ENCODE assay signal across 16 cellular contexts in the genomic region with DNA sequence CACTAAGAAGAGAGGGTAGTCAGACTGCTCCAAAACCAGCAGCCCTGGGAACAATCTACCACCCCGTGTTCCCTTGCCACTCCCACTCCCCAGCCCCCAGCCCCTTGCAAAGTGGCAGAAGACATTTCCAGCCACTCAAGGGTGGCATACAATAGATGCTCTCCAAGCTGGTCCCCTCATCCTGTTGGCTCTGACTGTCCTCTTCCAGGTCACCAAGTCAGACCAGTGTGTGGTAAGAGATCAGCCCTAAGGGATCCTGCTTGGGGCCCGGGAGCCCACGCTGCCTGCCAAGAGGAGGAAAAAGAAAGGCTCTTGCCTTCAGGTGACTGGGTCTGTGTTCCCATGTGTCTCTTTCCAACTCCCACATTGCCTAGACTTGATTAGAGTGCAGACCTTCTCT. TPM values are rescaled to one million over a fixed set of nuclear protein-coding genes. Genes with fewer than 3 reads are reported as not detected.
DNase-seq lines count a peak whose midpoint lies in the region; ATAC-seq and TF ChIP-seq lines count a peak whose summit lies in the region.
"Had no signal": no experiment of that assay in that cellular context is flagged by ENCODE, and none has a peak within 500 bp of the region (broad histone marks: within the 10 kb centered on the region; RNA-seq: fewer than 3 reads in every experiment).

No MANE protein-coding gene starts in this region.

- DNase-seq in mesenchymal stem cell (no peak), neuronal stem cell (ENCODE audit: low spot score) (no peak), smooth muscle cell (lab: John Stamatoyannopoulos, UW; ENCODE audit: unreplicated experiment) (no peak), substantia nigra (lab: John Stamatoyannopoulos, UW) (no peak), NCI-H1105 (lab: John Stamatoyannopoulos, UW) (no peak)
- DNase-seq in activated naive CD8-positive, alpha-beta T cell treated with anti-CD3 and anti-CD28 coated beads, Interleukin-2, amount 50 U/mL, for 24 hours, result no peak
- DNase-seq: CD4-positive, alpha-beta memory T cell; DND-41; GDM1; GOT3; H9 had no signal

- peaks cover 74% of the 10 kb centered on the region for H3K4me1 Mint-ChIP-seq in brain
- H3K4me1 Mint-ChIP-seq in activated naive CD8-positive, alpha-beta T cell treated with anti-CD3 and anti-CD28 coated beads, Interleukin-2, amount 50 U/mL, for 24 hours, result no peaks in the 10 kb centered on the region
- H3K4me1 Mint-ChIP-seq: CD4-positive, alpha-beta memory T cell had no signal

- WGBS in mesenchymal stem cell, result 99% methylated on average over 3 of the region's 3 CpGs
- no CpG with 5 or more reads among the region's 3 CpGs for WGBS in neuronal stem cell (ENCODE audit: extremely low coverage in 2 of 2, insufficient read length in 2 of 2, insufficient replicate concordance in 1 of 2), 2 donors
- WGBS in smooth muscle cell (ENCODE audit: low lambda C conversion rate), result 79% methylated on average over 3 of the region's 3 CpGs

- no peaks in the 10 kb centered on the region for H3K36me3 Mint-ChIP-seq in brain
- H3K36me3 Mint-ChIP-seq in activated naive CD8-positive, alpha-beta T cell treated with anti-CD3 and anti-CD28 coated beads, Interleukin-2, amount 50 U/mL, for 24 hours (ENCODE audit: low read depth), result no peaks in the 10 kb centered on the region
- H3K36me3 Mint-ChIP-seq: CD4-positive, alpha-beta memory T cell had no signal

- no peaks in the 10 kb centered on the region for H4K20me1 ChIP-seq in smooth muscle cell (ENCODE audit: low read depth)

- no peak for ATAC-seq in HG03432 (IDR thresholded peaks at IDR 0.05; ENCODE audit: unreplicated experiment)
- ATAC-seq in activated naive CD8-positive, alpha-beta T cell treated with anti-CD3 and anti-CD28 coated beads, Interleukin-2, amount 50 U/mL, for 24 hours, result no peak
- ATAC-seq: A549 had no signal

- H3K9ac ChIP-seq in mesenchymal stem cell (ENCODE audit: low read length) (no peak overlapping the region), neuronal stem cell (ENCODE audit: low read depth, low read length, poor library complexity) (no peak overlapping the region), smooth muscle cell (ENCODE audit: low read depth) (no peak overlapping the region)

- H3K27ac Mint-ChIP-seq in brain, result peak overlapping the region in 3 of 5 experiments; percentile 4 to 82 (median 71)
- no peak overlapping the region for H3K27ac Mint-ChIP-seq in activated naive CD8-positive, alpha-beta T cell treated with anti-CD3 and anti-CD28 coated beads, Interleukin-2, amount 50 U/mL, for 24 hours
- H3K27ac Mint-ChIP-seq: CD4-positive, alpha-beta memory T cell; H9 had no signal

- H3K27me3 ChIP-seq in mesenchymal stem cell (ENCODE audit: control insufficient read depth in 1 of 2, insufficient read depth in 1 of 2, low read length in 2 of 2) (peaks cover 0 to 24% of the 10 kb centered on the region in 2 experiments), neuronal stem cell (ENCODE audit: control insufficient read depth in 3 of 3, insufficient read depth in 3 of 3, low read depth in 1 of 3, low read length in 3 of 3) (no peaks in the 10 kb centered on the region), smooth muscle cell (ENCODE audit: low read depth) (no peaks in the 10 kb centered on the region)
- H3K27me3 ChIP-seq: BE2C had no signal

- H2AK5ac ChIP-seq in mesenchymal stem cell (ENCODE audit: low read length, severe bottlenecking), result peak overlapping the region; percentile 70
- H2AK5ac ChIP-seq in neuronal stem cell (ENCODE audit: low read depth, low read length), result peak overlapping the region; percentile 50

- H3K79me1 ChIP-seq in mesenchymal stem cell (replicated peaks; ENCODE audit: low read length, poor library complexity, severe bottlenecking) (no peaks in the 10 kb centered on the region), neuronal stem cell (ENCODE audit: low read depth, low read length) (no peaks in the 10 kb centered on the region)

- H3K18ac ChIP-seq in mesenchymal stem cell (ENCODE audit: low read depth in 1 of 2, low read length in 2 of 2) (peak overlapping the region in 1 of 2 experiments; percentile 64), neuronal stem cell (ENCODE audit: low read length) (peak overlapping the region; percentile 69)

- no peaks in the 10 kb centered on the region for H3K79me2 ChIP-seq in smooth muscle cell (ENCODE audit: low read depth)

- no peaks in the 10 kb centered on the region for H3K9me3 Mint-ChIP-seq in brain
- H3K9me3 Mint-ChIP-seq in activated naive CD8-positive, alpha-beta T cell treated with anti-CD3 and anti-CD28 coated beads, Interleukin-2, amount 50 U/mL, for 24 hours, result no peaks in the 10 kb centered on the region
- H3K9me3 Mint-ChIP-seq: CD4-positive, alpha-beta memory T cell; H9 had no signal

- peak overlapping the region; percentile 29 to 91 for H2BK12ac ChIP-seq in mesenchymal stem cell (ENCODE audit: low read length in 2 of 2)
- no peak overlapping the region for H2BK12ac ChIP-seq in neuronal stem cell (ENCODE audit: low read length)

- no peaks in the 10 kb centered on the region for H3K27me3 Mint-ChIP-seq in brain
- H3K27me3 Mint-ChIP-seq in activated naive CD8-positive, alpha-beta T cell treated with anti-CD3 and anti-CD28 coated beads, Interleukin-2, amount 50 U/mL, for 24 hours, result peaks cover 2% of the 10 kb centered on the region
- H3K27me3 Mint-ChIP-seq: CD4-positive, alpha-beta memory T cell had no signal

- peak overlapping the region; percentile 0 to 44 for H3K4ac ChIP-seq in mesenchymal stem cell (ENCODE audit: low read depth in 1 of 2, low read length in 2 of 2)
- no peak overlapping the region for H3K4ac ChIP-seq in neuronal stem cell (ENCODE audit: low read length)

- H4K91ac ChIP-seq in mesenchymal stem cell (ENCODE audit: low read length), result peak overlapping the region; percentile 6
- H4K91ac ChIP-seq in neuronal stem cell (ENCODE audit: low read depth, low read length, poor library complexity), result no peak overlapping the region

- H2BK120ac ChIP-seq in mesenchymal stem cell (ENCODE audit: low read depth, low read length) (peak overlapping the region; percentile 77), neuronal stem cell (ENCODE audit: low read depth, low read length) (no peak overlapping the region)

- H3K9me3 ChIP-seq in mesenchymal stem cell (ENCODE audit: control insufficient read depth, low read length) (no peaks in the 10 kb centered on the region), neuronal stem cell (replicated peaks in 1 of 2; ENCODE audit: control insufficient read depth in 2 of 2, insufficient read depth in 1 of 2, low read depth in 1 of 2, low read length in 2 of 2) (no peaks in the 10 kb centered on the region), smooth muscle cell (replicated peaks; ENCODE audit: low read depth) (no peaks in the 10 kb centered on the region)
- H3K9me3 ChIP-seq: A549, BE2C had no signal

- H3K36me3 ChIP-seq in mesenchymal stem cell (ENCODE audit: control insufficient read depth in 1 of 2, insufficient read depth in 2 of 2, low read depth in 1 of 2, low read length in 2 of 2), result no peaks in the 10 kb centered on the region
- no peaks in the 10 kb centered on the region for H3K36me3 ChIP-seq in neuronal stem cell (replicated peaks in 1 of 2; ENCODE audit: control insufficient read depth in 2 of 2, insufficient read depth in 2 of 2, low read length in 2 of 2)
- H3K36me3 ChIP-seq in smooth muscle cell (ENCODE audit: low read depth), result no peaks in the 10 kb centered on the region
- H3K36me3 ChIP-seq: BE2C had no signal

- no peak overlapping the region for H3K4me3 Mint-ChIP-seq in brain
- no peak overlapping the region for H3K4me3 Mint-ChIP-seq in activated naive CD8-positive, alpha-beta T cell treated with anti-CD3 and anti-CD28 coated beads, Interleukin-2, amount 50 U/mL, for 24 hours
- H3K4me3 Mint-ChIP-seq: CD4-positive, alpha-beta memory T cell; H9 had no signal

- H3F3A ChIP-seq in smooth muscle cell (ENCODE audit: low read depth), result peaks cover 22% of the 10 kb centered on the region

- H3K27ac ChIP-seq in mesenchymal stem cell (ENCODE audit: low read length, poor library complexity, severe bottlenecking) (no peak overlapping the region), neuronal stem cell (replicated peaks; ENCODE audit: low read length) (no peak overlapping the region), smooth muscle cell (ENCODE audit: low read depth) (peak overlapping the region; percentile 86), substantia nigra (ENCODE audit: low read depth, low read length, poor library complexity, severe bottlenecking) (no peak overlapping the region)
- H3K27ac ChIP-seq: A549, C4-2B had no signal

- H3K23ac ChIP-seq in mesenchymal stem cell (ENCODE audit: low read length in 2 of 2) (no peak overlapping the region), neuronal stem cell (ENCODE audit: low read depth, low read length, poor library complexity) (no peak overlapping the region)

- no peak overlapping the region for H2AFZ ChIP-seq in mesenchymal stem cell (ENCODE audit: low read depth, low read length)
- H2AFZ ChIP-seq in neuronal stem cell (ENCODE audit: low read length), result no peak overlapping the region
- no peak overlapping the region for H2AFZ ChIP-seq in smooth muscle cell (ENCODE audit: low read depth)

- no peak overlapping the region for H3K14ac ChIP-seq in mesenchymal stem cell (ENCODE audit: low read length in 2 of 2)
- H3K14ac ChIP-seq in neuronal stem cell (ENCODE audit: low read length), result no peak overlapping the region

- no peak overlapping the region for H3K4me3 ChIP-seq in mesenchymal stem cell (ENCODE audit: insufficient read depth in 1 of 2, low read depth in 1 of 2, low read length in 2 of 2)
- H3K4me3 ChIP-seq in neuronal stem cell (ENCODE audit: low read length in 2 of 2), result no peak overlapping the region
- H3K4me3 ChIP-seq in smooth muscle cell, result no peak overlapping the region
- H3K4me3 ChIP-seq: A549 had no signal

- H3K4me1 ChIP-seq in mesenchymal stem cell (ENCODE audit: control insufficient read depth, insufficient read depth, low read depth, low read length), result peaks cover 24% of the 10 kb centered on the region
- H3K4me1 ChIP-seq in neuronal stem cell (ENCODE audit: control insufficient read depth in 2 of 2, insufficient read depth in 1 of 2, low read depth in 1 of 2, low read length in 2 of 2), result peaks cover 25 to 35% of the 10 kb centered on the region in 2 donors
- H3K4me1 ChIP-seq in smooth muscle cell (ENCODE audit: low read depth), result peaks cover 38% of the 10 kb centered on the region

- H2BK5ac ChIP-seq in mesenchymal stem cell (ENCODE audit: low read depth, low read length, poor library complexity, severe bottlenecking) (no peak overlapping the region), neuronal stem cell (ENCODE audit: low read length) (no peak overlapping the region)

- H4K8ac ChIP-seq in mesenchymal stem cell (ENCODE audit: low read length) (peak overlapping the region; percentile 35), neuronal stem cell (ENCODE audit: low read depth, low read length) (no peak overlapping the region)

- H3K4me2 ChIP-seq in mesenchymal stem cell (ENCODE audit: low read length, poor library complexity, severe bottlenecking) (no peak overlapping the region), neuronal stem cell (ENCODE audit: insufficient read depth, low read length, poor library complexity, severe bottlenecking) (no peak overlapping the region), smooth muscle cell (peak overlapping the region; percentile 72)
- H3K4me2 ChIP-seq: A549 had no signal

- peak overlapping the region; percentile 84 for H2BK15ac ChIP-seq in mesenchymal stem cell (ENCODE audit: low read depth, poor library complexity, severe bottlenecking)
- no peak overlapping the region for H2BK15ac ChIP-seq in neuronal stem cell (ENCODE audit: low read length)

- no peak for TF ChIP-seq CTCF in brain (conservative IDR thresholded peaks at IDR 0.05)
- TF ChIP-seq CTCF in smooth muscle cell (IDR thresholded peaks at IDR 0.05; ENCODE audit: borderline replicate concordance, insufficient read depth, poor library complexity, severe bottlenecking), result no peak

RNA-seq across cellular contexts. Expression of a gene that starts 25.0 kb away (rescaled TPM):
- polyA plus RNA-seq in brain (ENCODE audit: insufficient read depth, low read depth, low replicate concordance) (33.1 TPM), smooth muscle cell (1.9 and 2.1 TPM in 2 replicates)
- polyA plus RNA-seq in mesenchymal stem cell (2013, experiment 1 of 2), result 3.4 TPM
- 3.5 TPM for polyA plus RNA-seq in mesenchymal stem cell (2013, experiment 2 of 2)
- polyA plus RNA-seq in neuronal stem cell (2013, experiment 1 of 2), result 5.6 TPM
- polyA plus RNA-seq in neuronal stem cell (2013, experiment 2 of 2), result 5.1 TPM
- 1.1 and 1.8 TPM in 2 replicates for total RNA-seq in smooth muscle cell
- total RNA-seq: CD4-positive, alpha-beta memory T cell had no signal
- polyA plus RNA-seq: A549; CD4-positive, alpha-beta memory T cell had no signal

Comparison
In these comparisons a context has a peak if more than half of its experiments do, and no peak if none do; other contexts are left out.
1. RNA of a gene that starts 25.0 kb away (polyA plus RNA-seq): 33.1 TPM in brain (single experiment); 1.9 to 2.1 TPM in smooth muscle cell; every median in the first group is over 10 times any median in the second.